Comparison of ENCODE assay signal across 20 cellular contexts in the genomic region with DNA sequence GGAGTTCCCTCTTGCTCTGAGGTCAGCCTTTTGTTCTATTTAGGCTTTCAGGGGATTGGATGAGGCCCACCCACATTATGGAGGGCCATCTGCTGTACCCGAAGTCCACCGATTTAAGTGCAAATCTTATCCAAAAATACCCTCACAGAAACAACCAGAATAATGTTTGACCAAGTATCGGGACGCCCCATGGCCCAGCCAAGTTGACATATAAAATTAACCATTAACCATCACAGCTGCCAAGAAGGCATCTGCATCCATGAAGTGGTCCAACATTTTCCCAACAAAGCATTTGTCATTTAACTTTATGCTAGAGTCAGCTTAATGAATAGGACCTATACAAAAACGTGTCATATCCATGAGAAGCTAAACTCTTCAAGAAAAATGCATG. TPM values are rescaled to one million over a fixed set of nuclear protein-coding genes. Genes with fewer than 3 reads are reported as not detected.
A peak's percentile ranks its signal among the peaks of the same experiment; 100 is the strongest.
DNase-seq lines count a peak whose midpoint lies in the region; ATAC-seq, FAIRE-seq and TF ChIP-seq lines count a peak whose summit lies in the region.
"Had no signal": no experiment of that assay in that cellular context is flagged by ENCODE, and none has a peak within 500 bp of the region (broad histone marks: within the 10 kb centered on the region; RNA-seq: fewer than 3 reads in every experiment).

No MANE protein-coding gene starts in this region.

- intact Hi-C loops in HepG2 (cut with micrococcal nuclease; ENCODE audit: unreplicated experiment), result no loop called here
- intact Hi-C loops in right lobe of liver (cut with DNase I), result no loop called here
- intact Hi-C loops in esophagus muscularis mucosa (cut with DNase I), result no loop called here
- intact Hi-C loops in posterior vena cava (cut with DNase I), result loop anchor here in 1 of 2 donors (10.0 kb wide), 1 partner anchor 50 kb away; no protein-coding TSS in a partner anchor

- no peak for TF ChIP-seq RAD21 in HepG2 (CRISPR knock-in tag; IDR thresholded peaks at IDR 0.05)

- no peak overlapping the region for H3K27ac ChIP-seq in HepG2 (ENCODE audit: extremely low read length, insufficient read depth, low read length)
- no peak overlapping the region for H3K27ac ChIP-seq in right lobe of liver
- peak overlapping the region in 3 of 4 donors; percentile 58 to 67 (median 64) for H3K27ac ChIP-seq in esophagus muscularis mucosa (replicated peaks in 1 of 4)
- H3K27ac ChIP-seq: 22Rv1; A549; BLaER1 treated with 17β-estradiol and CSF1 and Interleukin-3, amounts not matched to agents 10 nM and 100 nM; C4-2B had no signal

- no peak overlapping the region for H2AFZ ChIP-seq in HepG2 (ENCODE audit: low read length)

- H3K4me2 ChIP-seq in HepG2 (ENCODE audit: low read depth, low read length), result peak overlapping the region; percentile 31
- H3K4me2 ChIP-seq: A549; BLaER1 treated with 17β-estradiol and CSF1 and Interleukin-3, amounts not matched to agents 10 nM and 100 nM had no signal

- WGBS in HepG2 (ENCODE audit: low lambda C conversion rate), result 3% methylated on average over 5 of the region's 5 CpGs
- WGBS in right lobe of liver (ENCODE audit: insufficient coverage, low coverage, low lambda C conversion rate, missing lambda C conversion rate), result 40% methylated on average over 4 of the region's 5 CpGs
- WGBS in esophagus muscularis mucosa, result 60% methylated on average over 5 of the region's 5 CpGs

- BruUV-seq in HepG2 (replicated peaks; lab: Mats Ljungman, UMichigan), result no TSS peak

- H3K9me3 ChIP-seq in HepG2 (ENCODE audit: low read length) (peaks cover 7% of the 10 kb centered on the region), right lobe of liver (no peaks in the 10 kb centered on the region), esophagus muscularis mucosa (peaks cover 0 to 5% (median 0%) of the 10 kb centered on the region in 4 donors)

- DNase-seq in HepG2 (ENCODE audit: low spot score) (no peak), right lobe of liver (no peak), esophagus muscularis mucosa (ENCODE audit: extremely low spot score) (peak; percentile 68), urothelium cell line (ENCODE audit: low spot score) (no peak), posterior vena cava (ENCODE audit: low spot score) (no peak)
- DNase-seq: AML-193; Caco-2; Calu3; CD4-positive, alpha-beta T cell; CD8-positive, alpha-beta T cell; DMS79 treated with DMSO at 0.1 percent for 48 hours; GF-D8 had no signal

- TF ChIP-seq EP300 in HepG2 (IDR thresholded peaks at IDR 0.05; ENCODE audit: low read depth in 2 of 2, low read length in 2 of 2), result no peak
- no peak for TF ChIP-seq EP300 in HepG2 (CRISPR knock-in tag; IDR thresholded peaks at IDR 0.05; ENCODE audit: borderline replicate concordance)
- TF ChIP-seq EP300 in esophagus muscularis mucosa (IDR thresholded peaks at IDR 0.05), result no peak

- H3K36me3 ChIP-seq in HepG2 (replicated peaks in 1 of 2; ENCODE audit: control insufficient read depth in 1 of 2, insufficient read depth in 2 of 2, low read length in 2 of 2) (no peaks in the 10 kb centered on the region), right lobe of liver (no peaks in the 10 kb centered on the region), esophagus muscularis mucosa (no peaks in the 10 kb centered on the region)
- H3K36me3 ChIP-seq: BLaER1 treated with 17β-estradiol and CSF1 and Interleukin-3, amounts not matched to agents 10 nM and 100 nM had no signal

- no peak for TF ChIP-seq CTCF in HepG2 (CRISPR knock-in tag; IDR thresholded peaks at IDR 0.05)
- TF ChIP-seq CTCF in right lobe of liver (IDR thresholded peaks at IDR 0.05), result no peak
- no peak for TF ChIP-seq CTCF in esophagus muscularis mucosa (IDR thresholded peaks at IDR 0.05)

- H3K4me3 ChIP-seq in HepG2 (replicated peaks in 1 of 3; ENCODE audit: insufficient read depth in 1 of 3, low read depth in 2 of 3, low read length in 3 of 3) (no peak overlapping the region), right lobe of liver (no peak overlapping the region), esophagus muscularis mucosa (no peak overlapping the region)
- H3K4me3 ChIP-seq: A549; BLaER1 treated with 17β-estradiol and CSF1 and Interleukin-3, amounts not matched to agents 10 nM and 100 nM had no signal

- peak; percentile 64 for ATAC-seq in HepG2
- no peak for ATAC-seq in right lobe of liver
- no peak for ATAC-seq in GM18907 (IDR thresholded peaks at IDR 0.05; ENCODE audit: unreplicated experiment)
- ATAC-seq: A549; CD8-positive, alpha-beta T cell had no signal

- FAIRE-seq in HepG2 (lab: Jason Lieb, UNC) (no peak), urothelium cell line (lab: Jason Lieb, UNC) (peak; percentile 9)
- FAIRE-seq: A549, D721Med, G401.6, GM12891 had no signal

- H3K4me1 ChIP-seq in HepG2 (ENCODE audit: insufficient read depth, low read length) (peaks cover 29% of the 10 kb centered on the region), right lobe of liver (peaks cover 0 to 8% (median 2%) of the 10 kb centered on the region in 4 donors), esophagus muscularis mucosa (peaks cover 21 to 52% (median 37%) of the 10 kb centered on the region in 4 donors)
- H3K4me1 ChIP-seq: A549, Caco-2 had no signal

- H3K27me3 ChIP-seq in HepG2 (ENCODE audit: control insufficient read depth in 1 of 2, insufficient read depth in 2 of 2, low read length in 2 of 2) (no peaks in the 10 kb centered on the region), right lobe of liver (no peaks in the 10 kb centered on the region), esophagus muscularis mucosa (no peaks in the 10 kb centered on the region)
- H3K27me3 ChIP-seq: BLaER1 treated with 17β-estradiol and CSF1 and Interleukin-3, amounts not matched to agents 10 nM and 100 nM had no signal

- TF ChIP-seq POLR2A in HepG2 (IDR thresholded peaks at IDR 0.05; ENCODE audit: insufficient read depth in 1 of 2, low read depth in 2 of 2, low read length in 2 of 2), result no peak
- no peak for TF ChIP-seq POLR2A in right lobe of liver (IDR thresholded peaks at IDR 0.05)
- no peak for TF ChIP-seq POLR2A in esophagus muscularis mucosa (IDR thresholded peaks at IDR 0.05; ENCODE audit: low read depth)

- no peaks in the 10 kb centered on the region for H4K20me1 ChIP-seq in HepG2 (ENCODE audit: insufficient read depth, low read length)
- H4K20me1 ChIP-seq: BLaER1 treated with 17β-estradiol and CSF1 and Interleukin-3, amounts not matched to agents 10 nM and 100 nM had no signal

- in situ Hi-C loops in HepG2 (cut with HindIII; ENCODE audit: extremely low pct_ligation_motif_present, low pct_unique_long_range_greater_than_20kb), result no loop called here

- no peak overlapping the region for H3K9ac ChIP-seq in HepG2 (ENCODE audit: insufficient read depth, low read depth, low read length)
- H3K9ac ChIP-seq: BLaER1 treated with 17β-estradiol and CSF1 and Interleukin-3, amounts not matched to agents 10 nM and 100 nM had no signal

- no peaks in the 10 kb centered on the region for H3K79me2 ChIP-seq in HepG2 (ENCODE audit: insufficient read depth, low read length)

- CTCF ChIA-PET in HepG2 (lab: Yijun Ruan, JAX; ENCODE audit: low intra/inter-chr PET ratio, low total read pairs), result no interaction called here

- POLR2A ChIA-PET in HepG2 (lab: Yijun Ruan, JAX), result no interaction called here

TF ChIP-seq in HepG2, 621 proteins besides CTCF, POLR2A, EP300 and RAD21 (continues in another document):
- TF ChIP-seq NBN (conservative IDR thresholded peaks at IDR 0.05) (no peak), ZNF205 (CRISPR knock-in tag; IDR thresholded peaks at IDR 0.05) (no peak), ZNF780A (CRISPR knock-in tag; IDR thresholded peaks at IDR 0.05) (no peak), AGO2 (optimal IDR thresholded peaks at IDR 0.05; ENCODE audit: low read depth, low read length) (no peak), HOXD1 (CRISPR knock-in tag; IDR thresholded peaks at IDR 0.05) (no peak)
- TF ChIP-seq, protein P1, sequence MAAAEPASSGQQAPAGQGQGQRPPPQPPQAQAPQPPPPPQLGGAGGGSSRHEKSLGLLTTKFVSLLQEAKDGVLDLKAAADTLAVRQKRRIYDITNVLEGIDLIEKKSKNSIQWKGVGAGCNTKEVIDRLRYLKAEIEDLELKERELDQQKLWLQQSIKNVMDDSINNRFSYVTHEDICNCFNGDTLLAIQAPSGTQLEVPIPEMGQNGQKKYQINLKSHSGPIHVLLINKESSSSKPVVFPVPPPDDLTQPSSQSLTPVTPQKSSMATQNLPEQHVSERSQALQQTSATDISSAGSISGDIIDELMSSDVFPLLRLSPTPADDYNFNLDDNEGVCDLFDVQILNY (CRISPR knock-in tag; conservative IDR thresholded peaks at IDR 0.05), result no peak

RNA-seq across cellular contexts. Expression of a gene that starts 46.2 kb away (rescaled TPM):
- 28.7 and 44.5 TPM in 2 replicates for total RNA-seq in HepG2 (2016; rRNA removed; fragmentation: Illumina TruSeq; extraction: Trizol)
- 5.2 and 5.6 TPM in 2 replicates for total RNA-seq in HepG2 (2016; cell fraction: cytosol; rRNA removed; fragmentation: Illumina TruSeq; extraction: Trizol; ENCODE audit: low read depth)
- total RNA-seq in HepG2 (2016; cell fraction: insoluble cytoplasmic fraction; rRNA removed; fragmentation: Illumina TruSeq; extraction: Trizol), result 29.0 and 42.5 TPM in 2 replicates
- total RNA-seq in HepG2 (2016; cell fraction: membrane; rRNA removed; fragmentation: Illumina TruSeq; extraction: Trizol), result 9.4 and 12.5 TPM in 2 replicates
- 35.8 and 37.8 TPM in 2 replicates for total RNA-seq in HepG2 (2016; cell fraction: nucleus; rRNA removed; fragmentation: Illumina TruSeq; extraction: Trizol)
- 26.5 and 35.4 TPM in 2 replicates for polyA plus RNA-seq in HepG2 (2011; rRNA removed)
- 8.8 and 13.6 TPM in 2 replicates for polyA plus RNA-seq in HepG2 (2011; cell fraction: cytosol; rRNA removed)
- 13.1 and 13.7 TPM in 2 replicates for polyA plus RNA-seq in HepG2 (2011; cell fraction: nucleus; rRNA removed)
- polyA plus RNA-seq in HepG2 (2012), result 26.0 and 27.5 TPM in 2 replicates
- 1.2 and 1.3 TPM in 2 replicates for polyA plus RNA-seq in HepG2 (2016; cell fraction: cytosol; fragmentation: Illumina TruSeq; extraction: Trizol; ENCODE audit: low read depth)
- polyA plus RNA-seq in HepG2 (2016; cell fraction: insoluble cytoplasmic fraction; fragmentation: Illumina TruSeq; extraction: Trizol; ENCODE audit: low read depth), result 22.6 and 26.1 TPM in 2 replicates
- polyA plus RNA-seq in HepG2 (2016; cell fraction: membrane; fragmentation: Illumina TruSeq; extraction: Trizol; ENCODE audit: low read depth), result 4.5 and 4.6 TPM in 2 replicates
- polyA plus RNA-seq in HepG2 (2016; cell fraction: nucleus; fragmentation: Illumina TruSeq; extraction: Trizol; ENCODE audit: insufficient read depth, low read depth), result 24.7 and 25.8 TPM in 2 replicates
- polyA minus RNA-seq in HepG2 (2011; rRNA and poly(A)+ RNA removed; ENCODE audit: low replicate concordance), result 22.9 and 28.9 TPM in 2 replicates
- 25.6 and 28.5 TPM in 2 replicates for polyA minus RNA-seq in HepG2 (2011; cell fraction: cytosol; rRNA and poly(A)+ RNA removed)
- 66.4 and 71.1 TPM in 2 replicates for polyA minus RNA-seq in HepG2 (2011; cell fraction: nucleus; rRNA and poly(A)+ RNA removed)
- total RNA-seq in right lobe of liver, result 10 to 100 TPM; 13.9 to 26.2 (median 21.5) TPM
- 10 to 100 TPM; 21.2 to 32.8 (median 26.9) TPM for total RNA-seq in esophagus muscularis mucosa
- total RNA-seq in posterior vena cava, result 10 to 100 TPM; 45.5 to 54.6 TPM

Comparison
In these comparisons a context has a peak if more than half of its experiments do, and no peak if none do; other contexts are left out.
1. H3K27ac ChIP-seq: peak in esophagus muscularis mucosa (3 of 4); none in HepG2 (single experiment) and right lobe of liver (0 of 3).